Comparison of ENCODE assay signal across 10 cellular contexts in the genomic region with DNA sequence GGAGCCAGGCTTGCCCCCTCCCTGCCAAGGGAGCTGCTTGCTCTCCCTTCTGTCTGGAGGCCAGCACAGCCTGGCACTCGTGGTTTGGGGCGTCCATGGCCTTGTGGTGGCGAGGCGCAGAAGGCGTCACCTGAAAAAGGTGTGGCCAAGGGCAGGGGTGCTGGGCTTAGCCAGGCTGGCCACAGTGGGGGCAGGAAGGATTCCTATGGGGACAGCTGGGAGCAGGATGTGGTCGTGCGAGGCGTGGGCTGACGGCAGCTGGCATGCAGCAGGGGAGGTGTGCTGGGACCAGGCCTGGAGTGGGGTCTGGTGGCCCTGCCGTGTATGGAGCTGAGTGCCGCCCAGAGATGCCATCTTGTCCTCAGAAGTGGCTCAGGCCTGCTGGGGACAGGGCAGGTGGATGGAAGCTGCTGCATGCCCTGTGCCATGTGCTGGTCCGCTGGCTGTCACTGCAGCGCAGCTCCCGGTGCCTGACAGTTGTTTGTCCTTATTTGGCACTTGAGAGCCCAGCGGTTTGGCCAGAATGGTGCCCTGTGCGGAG. TPM values are rescaled to one million over a fixed set of nuclear protein-coding genes. Genes with fewer than 3 reads are reported as not detected.
DNase-seq lines count a peak whose midpoint lies in the region; TF ChIP-seq lines count a peak whose summit lies in the region.
"Had no signal": no experiment of that assay in that cellular context is flagged by ENCODE, and none has a peak within 500 bp of the region (broad histone marks: within the 10 kb centered on the region; RNA-seq: fewer than 3 reads in every experiment).

No MANE protein-coding gene starts in this region.

- H3K9me3 Mint-ChIP-seq in activated CD4-positive, alpha-beta T cell treated with anti-CD3 and anti-CD28 coated beads, Interleukin-2, amount 10 ng/mL, durations not matched to agents 7 days and 5 days, result no peaks in the 10 kb centered on the region
- H3K9me3 Mint-ChIP-seq in T-helper 1 cell treated with Interleukin-12 subunit alpha and Interleukin-12 subunit beta and Interleukin-4 antibody, amounts not matched to agents 30 μg/mL and 1 μg/mL, for 36 hours, result no peaks in the 10 kb centered on the region
- peaks cover 16% of the 10 kb centered on the region for H3K9me3 Mint-ChIP-seq in glutamatergic neuron (ENCODE audit: unreplicated experiment)

- peak overlapping the region; percentile 98 for H3K27ac Mint-ChIP-seq in activated CD4-positive, alpha-beta T cell treated with anti-CD3 and anti-CD28 coated beads, Interleukin-2, amount 10 ng/mL, durations not matched to agents 7 days and 5 days
- peak overlapping the region; percentile 97 for H3K27ac Mint-ChIP-seq in T-helper 1 cell treated with Interleukin-12 subunit alpha and Interleukin-12 subunit beta and Interleukin-4 antibody, amounts not matched to agents 30 μg/mL and 1 μg/mL, for 36 hours
- H3K27ac Mint-ChIP-seq in glutamatergic neuron (ENCODE audit: unreplicated experiment), result peak overlapping the region; percentile 12

- H3K4me3 Mint-ChIP-seq in activated CD4-positive, alpha-beta T cell treated with anti-CD3 and anti-CD28 coated beads, Interleukin-2, amount 10 ng/mL, durations not matched to agents 7 days and 5 days, result peak overlapping the region; percentile 64
- H3K4me3 Mint-ChIP-seq in T-helper 1 cell treated with Interleukin-12 subunit alpha and Interleukin-12 subunit beta and Interleukin-4 antibody, amounts not matched to agents 30 μg/mL and 1 μg/mL, for 36 hours, result peak overlapping the region; percentile 74
- no peak overlapping the region for H3K4me3 Mint-ChIP-seq in glutamatergic neuron (ENCODE audit: unreplicated experiment)

- POLR2A ChIA-PET in activated CD4-positive, alpha-beta T cell treated with anti-CD3 and anti-CD28 coated beads, Interleukin-2, amount 10 ng/mL, durations not matched to agents 7 days and 5 days (lab: Charles Lee), result interaction anchor here (1.5 kb wide), 1 partner anchor 8 kb away, joined by 11 read pairs; no protein-coding TSS in a partner anchor

- CTCF ChIA-PET in activated CD4-positive, alpha-beta T cell treated with anti-CD3 and anti-CD28 coated beads, Interleukin-2, amount 10 ng/mL, durations not matched to agents 7 days and 5 days (lab: Charles Lee), result interaction anchor here (1.6 to 3.7 kb wide), 5 partner anchors 9 to 39 kb away, joined by 5 to 23 read pairs (median 11); a partner anchor contains a TSS

- H3K4me1 ChIP-seq in subcutaneous abdominal adipose tissue (ENCODE audit: control insufficient read depth in 5 of 5, insufficient read depth in 5 of 5, low read length in 5 of 5), result peaks cover 18 to 96% (median 83%) of the 10 kb centered on the region in 5 donors

- H3K4me3 ChIP-seq in subcutaneous abdominal adipose tissue (ENCODE audit: low read depth in 1 of 5, low read length in 5 of 5), result peak overlapping the region in 3 of 5 donors; percentile 2 to 31 (median 4)

- H3K9ac ChIP-seq in subcutaneous abdominal adipose tissue (ENCODE audit: low read length in 5 of 5), result peak overlapping the region in 1 of 5 donors; percentile 68

- peaks cover 40% of the 10 kb centered on the region for H3K36me3 Mint-ChIP-seq in activated CD4-positive, alpha-beta T cell treated with anti-CD3 and anti-CD28 coated beads, Interleukin-2, amount 10 ng/mL, durations not matched to agents 7 days and 5 days (ENCODE audit: low read depth)
- H3K36me3 Mint-ChIP-seq in T-helper 1 cell treated with Interleukin-12 subunit alpha and Interleukin-12 subunit beta and Interleukin-4 antibody, amounts not matched to agents 30 μg/mL and 1 μg/mL, for 36 hours (ENCODE audit: low read depth), result peaks cover 37% of the 10 kb centered on the region
- H3K36me3 Mint-ChIP-seq in glutamatergic neuron (ENCODE audit: unreplicated experiment), result no peaks in the 10 kb centered on the region

- H3K36me3 ChIP-seq in subcutaneous abdominal adipose tissue (ENCODE audit: control insufficient read depth in 5 of 5, insufficient read depth in 5 of 5, low read length in 5 of 5), result peaks cover 0 to 10% (median 0%) of the 10 kb centered on the region in 5 donors

- no peaks in the 10 kb centered on the region for H3K27me3 ChIP-seq in subcutaneous abdominal adipose tissue (ENCODE audit: control insufficient read depth in 5 of 5, insufficient read depth in 4 of 5, low read length in 5 of 5)

- peaks cover 91% of the 10 kb centered on the region for H3K4me1 Mint-ChIP-seq in activated CD4-positive, alpha-beta T cell treated with anti-CD3 and anti-CD28 coated beads, Interleukin-2, amount 10 ng/mL, durations not matched to agents 7 days and 5 days
- H3K4me1 Mint-ChIP-seq in T-helper 1 cell treated with Interleukin-12 subunit alpha and Interleukin-12 subunit beta and Interleukin-4 antibody, amounts not matched to agents 30 μg/mL and 1 μg/mL, for 36 hours (ENCODE audit: low read depth), result peaks cover 70% of the 10 kb centered on the region
- H3K4me1 Mint-ChIP-seq in glutamatergic neuron (ENCODE audit: low read depth, unreplicated experiment), result peaks cover 35% of the 10 kb centered on the region

- no peaks in the 10 kb centered on the region for H3K9me3 ChIP-seq in subcutaneous abdominal adipose tissue (ENCODE audit: control insufficient read depth in 5 of 5, low read length in 5 of 5)

- no peak for DNase-seq in activated CD4-positive, alpha-beta T cell treated with anti-CD3 and anti-CD28 coated beads, Interleukin-2, amount 10 ng/mL, durations not matched to agents 7 days and 5 days
- DNase-seq in activated CD4-positive, alpha-beta T cell treated with anti-CD3 and anti-CD28 coated beads for 4 hours, result no peak
- DNase-seq in glutamatergic neuron, result no peak
- no peak for DNase-seq in superior temporal gyrus (ENCODE audit: extremely low spot score)
- DNase-seq in erythroblast (lab: John Stamatoyannopoulos, UW), result no peak
- no peak for DNase-seq in NCI-H1694 (lab: John Stamatoyannopoulos, UW)
- DNase-seq: OCI-M1 had no signal

- no peaks in the 10 kb centered on the region for H3K27me3 Mint-ChIP-seq in activated CD4-positive, alpha-beta T cell treated with anti-CD3 and anti-CD28 coated beads, Interleukin-2, amount 10 ng/mL, durations not matched to agents 7 days and 5 days
- peaks cover 4% of the 10 kb centered on the region for H3K27me3 Mint-ChIP-seq in T-helper 1 cell treated with Interleukin-12 subunit alpha and Interleukin-12 subunit beta and Interleukin-4 antibody, amounts not matched to agents 30 μg/mL and 1 μg/mL, for 36 hours (ENCODE audit: low read depth)
- H3K27me3 Mint-ChIP-seq in glutamatergic neuron (ENCODE audit: unreplicated experiment), result peaks cover 17% of the 10 kb centered on the region

- peak overlapping the region; percentile 73 for H3K27ac ChIP-seq in subcutaneous abdominal adipose tissue (ENCODE audit: low read depth, low read length)
- H3K27ac ChIP-seq: C4-2B had no signal

- TF ChIP-seq CTCF in glutamatergic neuron (IDR thresholded peaks at IDR 0.05; ENCODE audit: partially characterized antibody, unreplicated experiment), result no peak

- TF ChIP-seq POLR2A in erythroblast (IDR thresholded peaks at IDR 0.05; ENCODE audit: low read length), result no peak

RNA-seq across cellular contexts. Expression of a gene that starts 30.0 kb away (rescaled TPM):
- 10 to 100 TPM; 29.7 to 29.8 TPM for total RNA-seq in activated CD4-positive, alpha-beta T cell treated with anti-CD3 and anti-CD28 coated beads, Interleukin-2, amount 10 ng/mL, durations not matched to agents 7 days and 5 days
- 18.1 TPM for total RNA-seq in glutamatergic neuron (ENCODE audit: unreplicated experiment)

Comparison
In these comparisons a context has a peak if more than half of its experiments do, and no peak if none do; other contexts are left out.
1. H3K27ac Mint-ChIP-seq: peak in every context shown above with its lines; median percentile 98 in activated CD4-positive, alpha-beta T cell treated with anti-CD3 and anti-CD28 coated beads, Interleukin-2, amount 10 ng/mL, durations not matched to agents 7 days and 5 days; 97 in T-helper 1 cell treated with Interleukin-12 subunit alpha and Interleukin-12 subunit beta and Interleukin-4 antibody, amounts not matched to agents 30 μg/mL and 1 μg/mL, for 36 hours; 12 in glutamatergic neuron.